16 cellular contexts compared by ENCODE assay signal in the genomic region with DNA sequence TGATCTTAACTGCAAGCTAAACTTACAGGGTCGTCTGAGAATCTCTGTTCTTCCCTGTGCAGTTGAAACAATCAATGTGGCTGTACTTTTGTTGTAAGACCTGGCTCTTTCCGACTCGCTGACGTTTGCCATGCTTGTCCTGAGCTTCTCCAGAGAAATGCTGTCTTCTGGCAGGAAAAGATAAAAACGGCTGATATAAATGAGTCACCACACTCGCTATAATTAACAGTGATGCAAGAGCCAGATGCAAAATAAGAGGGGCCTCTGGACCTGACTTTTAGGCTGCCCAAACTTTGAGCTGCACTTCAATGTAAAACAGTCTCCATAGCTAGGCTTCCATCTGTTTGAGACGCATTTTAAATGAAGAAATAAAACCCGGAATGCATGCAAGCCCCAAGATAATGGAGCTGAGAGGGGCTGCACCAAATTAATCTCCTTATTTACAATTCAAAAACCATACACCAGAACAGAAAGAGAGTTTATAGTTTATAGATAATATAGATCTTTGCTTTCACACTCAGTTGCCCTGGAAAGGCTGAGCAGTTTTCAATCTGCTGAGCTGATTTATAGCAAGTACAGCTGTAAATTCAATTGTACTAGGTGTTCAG. TPM values are rescaled to one million over a fixed set of nuclear protein-coding genes. Genes with fewer than 3 reads are reported as not detected.
DNase-seq lines count a peak whose midpoint lies in the region; ATAC-seq and TF ChIP-seq lines count a peak whose summit lies in the region.
"Had no signal": no experiment of that assay in that cellular context is flagged by ENCODE, and none has a peak within 500 bp of the region (broad histone marks: within the 10 kb centered on the region; RNA-seq: fewer than 3 reads in every experiment).

No MANE protein-coding gene starts in this region.

- DNase-seq in GM23338 (ENCODE audit: low spot score) (no peak), NCI-H226 (peak; percentile 40), brain microvascular endothelial cell (peak; percentile 15), nephron progenitor cell (no peak), G401 (ENCODE audit: low spot score) (no peak)
- DNase-seq in activated CD4-positive, alpha-beta T cell treated with anti-CD3 and anti-CD28 coated beads for 48 hours, result no peak
- DNase-seq: immature natural killer cell, naive B cell, small intestine had no signal

- no peak for TF ChIP-seq CTCF in GM23338 (conservative IDR thresholded peaks at IDR 0.05; ENCODE audit: low read depth in 2 of 2)
- TF ChIP-seq CTCF in brain microvascular endothelial cell (IDR thresholded peaks at IDR 0.05; ENCODE audit: low read depth, low read length, missing control alignments), result no peak
- no peak for TF ChIP-seq CTCF in nephron progenitor cell (IDR thresholded peaks at IDR 0.05)

- in situ Hi-C loops in brain microvascular endothelial cell (cut with HindIII; ENCODE audit: low pct_ligation_motif_present, low sequenced_read_pairs) (no loop called here), G401 (cut with HindIII; ENCODE audit: low sequenced_read_pairs) (no loop called here)

- peaks cover 5% of the 10 kb centered on the region for H3K27me3 Mint-ChIP-seq in GM23338 (ENCODE audit: insufficient read depth, low read depth, poor library complexity)
- H3K27me3 Mint-ChIP-seq in nephron progenitor cell (ENCODE audit: low read depth, poor library complexity), result peaks cover 7% of the 10 kb centered on the region

- H3K9me2 ChIP-seq in GM23338 (ENCODE audit: insufficient read depth), result no peaks in the 10 kb centered on the region

- peaks cover 9% of the 10 kb centered on the region; the same call in 1 of the 2 replicates for H3K4me1 ChIP-seq in GM23338 (ENCODE audit: insufficient read depth)

- peak overlapping the region; percentile 44 for H2AFZ ChIP-seq in GM23338

- H3K4me3 ChIP-seq in GM23338 (no peak overlapping the region), brain microvascular endothelial cell (ENCODE audit: low read depth, low read length) (no peak overlapping the region)
- H3K4me3 ChIP-seq: SK-N-MC, thoracic aorta had no signal

- H3K27me3 ChIP-seq in GM23338 (ENCODE audit: insufficient read depth), result 0 out of 2 replicates have a peak, but pooled peaks cover 3% of the 10 kb centered on the region
- H3K27me3 ChIP-seq in brain microvascular endothelial cell (replicated peaks), result no peaks in the 10 kb centered on the region

- peaks cover 12% of the 10 kb centered on the region for H3K4me1 Mint-ChIP-seq in GM23338
- H3K4me1 Mint-ChIP-seq in nephron progenitor cell, result peaks cover 92% of the 10 kb centered on the region
- H3K4me1 Mint-ChIP-seq: naive B cell had no signal

- H3K36me3 Mint-ChIP-seq in GM23338 (ENCODE audit: low read depth) (no peaks in the 10 kb centered on the region), nephron progenitor cell (ENCODE audit: low read depth) (peaks cover 95% of the 10 kb centered on the region)
- H3K36me3 Mint-ChIP-seq: immature natural killer cell, naive B cell had no signal

- H3K27ac Mint-ChIP-seq in GM23338, result no peak overlapping the region
- peak overlapping the region; percentile 97 for H3K27ac Mint-ChIP-seq in nephron progenitor cell
- H3K27ac Mint-ChIP-seq: activated T-helper 2 cell treated with anti-CD3 and anti-CD28 coated beads, Interferon-gamma antibody, Interleukin-2, Interleukin-4, amounts not matched to agents 10 μg/mL and 5 μg/mL and 100 μg/mL, durations not matched to agents 14 hours and 24 hours and 36 hours; immature natural killer cell had no signal

- H3K36me3 ChIP-seq in GM23338 (ENCODE audit: insufficient read depth) (no peaks in the 10 kb centered on the region), brain microvascular endothelial cell (replicated peaks) (no peaks in the 10 kb centered on the region)
- H3K36me3 ChIP-seq: thoracic aorta had no signal

- no peaks in the 10 kb centered on the region for H3K9me3 Mint-ChIP-seq in GM23338
- no peaks in the 10 kb centered on the region for H3K9me3 Mint-ChIP-seq in nephron progenitor cell
- H3K9me3 Mint-ChIP-seq: activated T-helper 2 cell treated with anti-CD3 and anti-CD28 coated beads, Interferon-gamma antibody, Interleukin-2, Interleukin-4, amounts not matched to agents 10 μg/mL and 5 μg/mL and 100 μg/mL, durations not matched to agents 14 hours and 24 hours and 36 hours; naive B cell had no signal

- H3K4me3 Mint-ChIP-seq in GM23338, result no peak overlapping the region
- no peak overlapping the region for H3K4me3 Mint-ChIP-seq in nephron progenitor cell
- H3K4me3 Mint-ChIP-seq: immature natural killer cell, naive B cell had no signal

- no peak overlapping the region for H3K27ac ChIP-seq in GM23338 (ENCODE audit: low read depth)
- H3K27ac ChIP-seq in brain microvascular endothelial cell, result no peak overlapping the region
- H3K27ac ChIP-seq: epithelial cell of prostate, SK-N-MC, thoracic aorta had no signal

- ATAC-seq in GM23338 (no peak), HG02885 (IDR thresholded peaks at IDR 0.05; ENCODE audit: poor library complexity, unreplicated experiment) (no peak), HG02870 (IDR thresholded peaks at IDR 0.05; ENCODE audit: unreplicated experiment) (no peak)

- no peaks in the 10 kb centered on the region for H4K20me1 ChIP-seq in GM23338 (replicated peaks; ENCODE audit: insufficient read depth)

- no peaks in the 10 kb centered on the region for H3K79me2 ChIP-seq in GM23338 (replicated peaks; ENCODE audit: insufficient read depth)

- no peaks in the 10 kb centered on the region for H3F3A ChIP-seq in GM23338 (replicated peaks; ENCODE audit: low read depth)

- H3K4me2 ChIP-seq in GM23338, result no peak overlapping the region

TF ChIP-seq in GM23338, 12 proteins besides CTCF, POLR2A, EP300 and RAD21 (continues in another document):
- no peak for TF ChIP-seq STAT1 (IDR thresholded peaks at IDR 0.05; ENCODE audit: unreplicated experiment)
- no peak for TF ChIP-seq NANOG (IDR thresholded peaks at IDR 0.05; ENCODE audit: borderline replicate concordance)
- no peak for TF ChIP-seq POLR2AphosphoS5 (IDR thresholded peaks at IDR 0.05; ENCODE audit: low read depth)
- no peak for TF ChIP-seq EZH2phosphoT487 (IDR thresholded peaks at IDR 0.05; ENCODE audit: unreplicated experiment)
- TF ChIP-seq, protein P1, sequence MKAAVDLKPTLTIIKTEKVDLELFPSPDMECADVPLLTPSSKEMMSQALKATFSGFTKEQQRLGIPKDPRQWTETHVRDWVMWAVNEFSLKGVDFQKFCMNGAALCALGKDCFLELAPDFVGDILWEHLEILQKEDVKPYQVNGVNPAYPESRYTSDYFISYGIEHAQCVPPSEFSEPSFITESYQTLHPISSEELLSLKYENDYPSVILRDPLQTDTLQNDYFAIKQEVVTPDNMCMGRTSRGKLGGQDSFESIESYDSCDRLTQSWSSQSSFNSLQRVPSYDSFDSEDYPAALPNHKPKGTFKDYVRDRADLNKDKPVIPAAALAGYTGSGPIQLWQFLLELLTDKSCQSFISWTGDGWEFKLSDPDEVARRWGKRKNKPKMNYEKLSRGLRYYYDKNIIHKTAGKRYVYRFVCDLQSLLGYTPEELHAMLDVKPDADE (IDR thresholded peaks at IDR 0.05), result no peak

RNA-seq across cellular contexts. Expression of a gene that starts 48.5 kb away (rescaled TPM):
- 0.16 and 0.21 TPM in 2 replicates for total RNA-seq in GM23338 (2014; rRNA removed; shearing (Covaris generic))
- not detected in 2 replicates for polyA plus RNA-seq in GM23338 (2016; fragmentation: Nextera tagmentation; extraction: Ambion mirVana)
- total RNA-seq in G401 (2014; rRNA removed; shearing (Covaris generic)), result not detected in 2 replicates
- total RNA-seq: activated T-helper 2 cell treated with anti-CD3 and anti-CD28 coated beads, Interferon-gamma antibody, Interleukin-2, Interleukin-4, amounts not matched to agents 10 μg/mL and 5 μg/mL and 100 μg/mL, durations not matched to agents 14 hours and 24 hours and 36 hours; bronchial epithelial cell had no signal
- polyA plus RNA-seq: immature natural killer cell, small intestine had no signal

Comparison
In these comparisons a context has a peak if more than half of its experiments do, and no peak if none do; other contexts are left out.
1. DNase-seq: peak in NCI-H226 (single experiment) and brain microvascular endothelial cell (single experiment); none in GM23338 (single experiment), nephron progenitor cell (single experiment), activated CD4-positive, alpha-beta T cell treated with anti-CD3 and anti-CD28 coated beads for 48 hours (single experiment) and G401 (single experiment).